In the genomic region with DNA sequence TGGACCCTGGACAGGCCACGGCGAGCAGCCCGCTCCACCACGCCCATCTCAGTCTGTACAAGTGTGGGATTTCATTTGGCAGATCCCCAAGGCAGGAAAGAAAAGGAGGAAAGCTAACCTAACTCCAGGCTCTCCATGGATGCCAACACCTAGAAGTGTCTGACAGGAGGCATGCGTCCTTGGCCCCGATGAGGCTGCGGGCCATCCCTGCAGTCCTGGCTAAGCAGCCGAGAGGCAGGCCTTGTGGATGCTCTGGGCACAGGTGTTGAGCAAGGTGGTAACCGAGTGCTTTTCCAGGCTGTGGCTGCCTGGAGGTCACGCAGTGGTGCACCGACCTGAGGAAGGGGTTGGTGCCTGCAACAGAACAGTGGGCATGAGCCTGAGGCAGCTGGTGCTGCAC, we compare ENCODE assay signal across 11 cellular contexts. TPM values are rescaled to one million over a fixed set of nuclear protein-coding genes. Genes with fewer than 3 reads are reported as not detected.
"Had no signal": no experiment of that assay in that cellular context is flagged by ENCODE, and none has a peak within 500 bp of the region (broad histone marks: within the 10 kb centered on the region; RNA-seq: fewer than 3 reads in every experiment).

No MANE protein-coding gene starts in this region.

RNA-seq across cellular contexts. Expression of a gene that starts 59.0 kb away (rescaled TPM):
- total RNA-seq: dermis blood vessel endothelial cell, esophagus mucosa, esophagus squamous epithelium, glomerular endothelial cell, left colon, lower lobe of right lung, mammary epithelial cell, mesothelial cell of epicardium, mucosa of descending colon, myocyte had no signal
- polyA plus RNA-seq: keratinocyte, mammary epithelial cell had no signal
